ENCODE assay signal across 18 cellular contexts in genomic region chr3:35944915-35945710, GRCh38.
DNase-seq lines count a peak whose midpoint lies in the region; ATAC-seq, FAIRE-seq and TF ChIP-seq lines count a peak whose summit lies in the region.
"Had no signal": no experiment of that assay in that cellular context is flagged by ENCODE, and none has a peak within 500 bp of the region (broad histone marks: within the 10 kb centered on the region; RNA-seq: fewer than 3 reads in every experiment).

No MANE protein-coding gene starts in this region.

- no peaks in the 10 kb centered on the region for H3K36me3 Mint-ChIP-seq in activated CD4-positive, alpha-beta T cell treated with anti-CD3 and anti-CD28 coated beads for 36 hours (ENCODE audit: low read depth)
- H3K36me3 Mint-ChIP-seq: activated naive CD4-positive, alpha-beta T cell treated with anti-CD3 and anti-CD28 coated beads, Interleukin-2, amount 50 U/mL, for 24 hours; naive thymus-derived CD4-positive, alpha-beta T cell had no signal

- H3K27me3 ChIP-seq in foreskin keratinocyte = no peaks in the 10 kb centered on the region
- H3K27me3 ChIP-seq in WERI-Rb-1 (ENCODE audit: insufficient read depth, low read depth, severe bottlenecking) = no peaks in the 10 kb centered on the region
- H3K27me3 ChIP-seq: heart left ventricle, transverse colon had no signal

- no peaks in the 10 kb centered on the region for H3K36me3 ChIP-seq in WERI-Rb-1
- H3K36me3 ChIP-seq: heart left ventricle, transverse colon had no signal

- no peak overlapping the region for H3K4me3 Mint-ChIP-seq in activated CD4-positive, alpha-beta T cell treated with anti-CD3 and anti-CD28 coated beads for 36 hours
- H3K4me3 Mint-ChIP-seq: activated naive CD4-positive, alpha-beta T cell treated with anti-CD3 and anti-CD28 coated beads, Interleukin-2, amount 50 U/mL, for 24 hours; CD4-positive, alpha-beta T cell; naive thymus-derived CD4-positive, alpha-beta T cell had no signal

- no peak for FAIRE-seq in urothelium cell line (lab: Jason Lieb, UNC)
- FAIRE-seq: G401.6 had no signal

- intact Hi-C loops in activated CD4-positive, alpha-beta T cell treated with anti-CD3 and anti-CD28 coated beads for 36 hours (cut with DNase I, micrococcal nuclease) = no loop called here

- POLR2A ChIA-PET in activated CD4-positive, alpha-beta T cell treated with anti-CD3 and anti-CD28 coated beads for 36 hours (lab: Charles Lee) = no interaction called here

- ATAC-seq in activated CD4-positive, alpha-beta T cell treated with anti-CD3 and anti-CD28 coated beads for 36 hours = peak; percentile 44
- peak; percentile 99 for ATAC-seq in foreskin keratinocyte
- ATAC-seq: heart left ventricle; naive thymus-derived CD4-positive, alpha-beta T cell; psoas muscle had no signal

- H3K4me1 ChIP-seq in foreskin keratinocyte = peaks cover 10% of the 10 kb centered on the region
- H3K4me1 ChIP-seq: heart left ventricle, psoas muscle had no signal

- no peaks in the 10 kb centered on the region for H3K27me3 Mint-ChIP-seq in activated CD4-positive, alpha-beta T cell treated with anti-CD3 and anti-CD28 coated beads for 36 hours
- H3K27me3 Mint-ChIP-seq: activated naive CD4-positive, alpha-beta T cell treated with anti-CD3 and anti-CD28 coated beads, Interleukin-2, amount 50 U/mL, for 24 hours; CD4-positive, alpha-beta T cell; naive thymus-derived CD4-positive, alpha-beta T cell had no signal

- TF ChIP-seq CTCF in VCaP (conservative IDR thresholded peaks at IDR 0.05) = no peak
- TF ChIP-seq CTCF in foreskin keratinocyte (conservative IDR thresholded peaks at IDR 0.05) = no peak
- no peak for TF ChIP-seq CTCF in WERI-Rb-1 (IDR thresholded peaks at IDR 0.05; ENCODE audit: low read depth, low read length)

- no peaks in the 10 kb centered on the region for H3K9me3 ChIP-seq in WERI-Rb-1 (ENCODE audit: severe bottlenecking)
- H3K9me3 ChIP-seq: heart left ventricle, psoas muscle, transverse colon had no signal

- H3K27ac Mint-ChIP-seq in activated CD4-positive, alpha-beta T cell treated with anti-CD3 and anti-CD28 coated beads for 36 hours = no peak overlapping the region
- H3K27ac Mint-ChIP-seq: activated naive CD4-positive, alpha-beta T cell treated with anti-CD3 and anti-CD28 coated beads, Interleukin-2, amount 50 U/mL, for 24 hours; CD4-positive, alpha-beta T cell; naive thymus-derived CD4-positive, alpha-beta T cell had no signal

- H3K9me3 Mint-ChIP-seq in activated CD4-positive, alpha-beta T cell treated with anti-CD3 and anti-CD28 coated beads for 36 hours (ENCODE audit: low read depth) = no peaks in the 10 kb centered on the region
- H3K9me3 Mint-ChIP-seq: activated naive CD4-positive, alpha-beta T cell treated with anti-CD3 and anti-CD28 coated beads, Interleukin-2, amount 50 U/mL, for 24 hours; CD4-positive, alpha-beta T cell; naive thymus-derived CD4-positive, alpha-beta T cell had no signal

- H3K4me1 Mint-ChIP-seq in activated CD4-positive, alpha-beta T cell treated with anti-CD3 and anti-CD28 coated beads for 36 hours = peaks cover 3% of the 10 kb centered on the region
- H3K4me1 Mint-ChIP-seq: activated naive CD4-positive, alpha-beta T cell treated with anti-CD3 and anti-CD28 coated beads, Interleukin-2, amount 50 U/mL, for 24 hours; naive thymus-derived CD4-positive, alpha-beta T cell had no signal

- DNase-seq in activated CD4-positive, alpha-beta T cell treated with anti-CD3 and anti-CD28 coated beads for 36 hours = no peak
- DNase-seq in activated CD4-positive, alpha-beta T cell treated with anti-CD3 and anti-CD28 coated beads, Interleukin-2, amount 50 U/mL, for 1 hour = no peak
- DNase-seq in foreskin keratinocyte (peak; percentile 55 to 77), urothelium cell line (ENCODE audit: low spot score) (peak; percentile 39), superior temporal gyrus (ENCODE audit: extremely low spot score) (no peak), NCI-H187 (lab: John Stamatoyannopoulos, UW) (no peak), WERI-Rb-1 (no peak)
- DNase-seq: activated CD4-positive, CD25-positive, alpha-beta regulatory T cell treated with anti-CD3 and anti-CD28 coated beads, Interleukin-2, amount 50 U/mL, for 72 hours; CD4-positive, alpha-beta T cell; heart left ventricle; naive thymus-derived CD4-positive, alpha-beta T cell; NCI-H446 treated with DMSO at 0.1 percent for 48 hours; psoas muscle; transverse colon had no signal

- CTCF ChIA-PET in activated CD4-positive, alpha-beta T cell treated with anti-CD3 and anti-CD28 coated beads for 36 hours (lab: Charles Lee) = interaction anchor here (1.0 kb wide), 1 partner anchor 699 kb away, joined by 3 read pairs; no protein-coding TSS in a partner anchor

- no peak overlapping the region for H3K4me3 ChIP-seq in WERI-Rb-1 (ENCODE audit: low read depth, low read length)
- H3K4me3 ChIP-seq: heart left ventricle, psoas muscle, transverse colon had no signal

- H3K27ac ChIP-seq in VCaP (peak overlapping the region; percentile 82), foreskin keratinocyte (peak overlapping the region; percentile 40), WERI-Rb-1 (no peak overlapping the region)
- H3K27ac ChIP-seq: 22Rv1, heart left ventricle, psoas muscle, transverse colon had no signal

Comparison
In these comparisons a context has a peak if more than half of its experiments do, and no peak if none do; other contexts are left out.
1. DNase-seq: peak in foreskin keratinocyte (2 of 2) and urothelium cell line (single experiment); none in activated CD4-positive, alpha-beta T cell treated with anti-CD3 and anti-CD28 coated beads for 36 hours (single experiment), activated CD4-positive, alpha-beta T cell treated with anti-CD3 and anti-CD28 coated beads, Interleukin-2, amount 50 U/mL, for 1 hour (single experiment), superior temporal gyrus (single experiment), NCI-H187 (0 of 2) and WERI-Rb-1 (single experiment).